ENCODE assay signal across 1 cellular context in the genomic region with DNA sequence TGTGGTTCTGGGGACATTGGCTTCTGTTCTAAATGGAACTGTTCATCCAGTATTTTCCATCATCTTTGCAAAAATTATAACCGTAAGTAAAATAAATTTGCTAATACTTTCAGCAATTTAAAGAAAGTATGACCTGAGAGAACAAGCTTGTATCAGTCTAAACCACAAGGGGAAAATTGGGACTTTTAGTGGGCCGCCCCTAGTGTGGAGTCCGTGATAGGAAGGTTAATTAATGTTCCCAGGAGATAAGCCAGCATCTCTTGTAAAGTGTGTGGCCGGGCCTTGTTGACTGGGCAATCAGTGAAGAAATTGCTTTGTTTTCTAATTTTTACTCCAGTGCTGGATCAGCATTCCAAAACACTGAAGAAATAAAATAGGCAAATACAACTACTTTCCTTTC.
TF ChIP-seq lines count a peak whose summit lies in the region.

No MANE protein-coding gene starts in this region.

TF ChIP-seq in K562, 482 proteins besides CTCF, POLR2A, EP300 and RAD21 (continued from another document):
- TF ChIP-seq, protein P1, sequence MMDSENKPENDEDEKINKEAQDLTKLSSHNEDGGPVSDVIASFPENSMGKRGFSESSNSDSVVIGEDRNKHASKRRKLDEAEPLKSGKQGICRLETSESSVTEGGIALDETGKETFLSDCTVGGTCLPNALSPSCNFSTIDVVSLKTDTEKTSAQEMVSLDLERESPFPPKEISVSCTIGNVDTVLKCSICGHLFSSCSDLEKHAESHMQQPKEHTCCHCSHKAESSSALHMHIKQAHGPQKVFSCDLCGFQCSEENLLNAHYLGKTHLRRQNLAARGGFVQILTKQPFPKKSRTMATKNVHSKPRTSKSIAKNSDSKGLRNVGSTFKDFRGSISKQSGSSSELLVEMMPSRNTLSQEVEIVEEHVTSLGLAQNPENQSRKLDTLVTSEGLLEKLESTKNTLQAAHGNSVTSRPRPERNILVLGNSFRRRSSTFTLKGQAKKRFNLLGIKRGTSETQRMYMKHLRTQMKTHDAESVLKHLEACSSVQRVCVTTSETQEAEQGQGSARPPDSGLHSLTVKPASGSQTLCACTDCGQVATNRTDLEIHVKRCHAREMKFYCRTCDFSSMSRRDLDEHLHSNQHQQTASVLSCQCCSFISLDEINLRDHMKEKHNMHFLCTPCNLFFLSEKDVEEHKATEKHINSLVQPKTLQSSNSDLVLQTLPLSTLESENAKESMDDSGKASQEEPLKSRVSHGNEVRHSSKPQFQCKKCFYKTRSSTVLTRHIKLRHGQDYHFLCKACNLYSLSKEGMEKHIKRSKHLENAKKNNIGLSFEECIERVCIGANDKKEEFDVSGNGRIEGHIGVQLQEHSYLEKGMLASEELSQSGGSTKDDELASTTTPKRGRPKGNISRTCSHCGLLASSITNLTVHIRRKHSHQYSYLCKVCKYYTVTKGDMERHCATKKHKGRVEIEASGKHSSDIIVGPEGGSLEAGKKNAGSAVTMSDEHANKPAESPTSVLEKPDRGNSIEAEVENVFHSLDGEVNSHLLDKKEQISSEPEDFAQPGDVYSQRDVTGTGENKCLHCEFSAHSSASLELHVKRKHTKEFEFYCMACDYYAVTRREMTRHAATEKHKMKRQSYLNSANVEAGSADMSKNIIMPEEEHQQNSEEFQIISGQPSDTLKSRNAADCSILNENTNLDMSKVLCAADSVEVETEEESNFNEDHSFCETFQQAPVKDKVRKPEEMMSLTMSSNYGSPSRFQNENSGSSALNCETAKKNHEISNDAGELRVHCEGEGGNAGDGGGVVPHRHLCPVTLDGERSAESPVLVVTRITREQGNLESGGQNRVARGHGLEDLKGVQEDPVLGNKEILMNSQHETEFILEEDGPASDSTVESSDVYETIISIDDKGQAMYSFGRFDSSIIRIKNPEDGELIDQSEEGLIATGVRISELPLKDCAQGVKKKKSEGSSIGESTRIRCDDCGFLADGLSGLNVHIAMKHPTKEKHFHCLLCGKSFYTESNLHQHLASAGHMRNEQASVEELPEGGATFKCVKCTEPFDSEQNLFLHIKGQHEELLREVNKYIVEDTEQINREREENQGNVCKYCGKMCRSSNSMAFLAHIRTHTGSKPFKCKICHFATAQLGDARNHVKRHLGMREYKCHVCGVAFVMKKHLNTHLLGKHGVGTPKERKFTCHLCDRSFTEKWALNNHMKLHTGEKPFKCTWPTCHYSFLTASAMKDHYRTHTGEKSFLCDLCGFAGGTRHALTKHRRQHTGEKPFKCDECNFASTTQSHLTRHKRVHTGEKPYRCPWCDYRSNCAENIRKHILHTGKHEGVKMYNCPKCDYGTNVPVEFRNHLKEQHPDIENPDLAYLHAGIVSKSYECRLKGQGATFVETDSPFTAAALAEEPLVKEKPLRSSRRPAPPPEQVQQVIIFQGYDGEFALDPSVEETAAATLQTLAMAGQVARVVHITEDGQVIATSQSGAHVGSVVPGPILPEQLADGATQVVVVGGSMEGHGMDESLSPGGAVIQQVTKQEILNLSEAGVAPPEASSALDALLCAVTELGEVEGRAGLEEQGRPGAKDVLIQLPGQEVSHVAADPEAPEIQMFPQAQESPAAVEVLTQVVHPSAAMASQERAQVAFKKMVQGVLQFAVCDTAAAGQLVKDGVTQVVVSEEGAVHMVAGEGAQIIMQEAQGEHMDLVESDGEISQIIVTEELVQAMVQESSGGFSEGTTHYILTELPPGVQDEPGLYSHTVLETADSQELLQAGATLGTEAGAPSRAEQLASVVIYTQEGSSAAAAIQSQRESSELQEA (IDR thresholded peaks at IDR 0.05; ENCODE audit: low read depth), result no peak
- TF ChIP-seq PRMT5 (CRISPR knock-in tag; IDR thresholded peaks at IDR 0.05), result no peak
- TF ChIP-seq DNMT1 (IDR thresholded peaks at IDR 0.05), result no peak
- no peak for TF ChIP-seq SRSF3 (IDR thresholded peaks at IDR 0.05; ENCODE audit: insufficient read depth, low read length)
- no peak for TF ChIP-seq ZNF324 (CRISPR knock-in tag; IDR thresholded peaks at IDR 0.05)
- TF ChIP-seq CC2D1A (IDR thresholded peaks at IDR 0.05), result 0 out of 2 replicates have a peak, but pooled peaks have one; percentile 17
- TF ChIP-seq SRSF9 (IDR thresholded peaks at IDR 0.05; ENCODE audit: borderline replicate concordance, low read depth, low read length), result no peak
- no peak for TF ChIP-seq ZNF583 (CRISPR knock-in tag; IDR thresholded peaks at IDR 0.05)
- TF ChIP-seq MBD2 (IDR thresholded peaks at IDR 0.05; ENCODE audit: borderline replicate concordance, low read depth), result 0 out of 2 replicates have a peak, but pooled peaks have one; percentile 20
- TF ChIP-seq, protein P2, sequence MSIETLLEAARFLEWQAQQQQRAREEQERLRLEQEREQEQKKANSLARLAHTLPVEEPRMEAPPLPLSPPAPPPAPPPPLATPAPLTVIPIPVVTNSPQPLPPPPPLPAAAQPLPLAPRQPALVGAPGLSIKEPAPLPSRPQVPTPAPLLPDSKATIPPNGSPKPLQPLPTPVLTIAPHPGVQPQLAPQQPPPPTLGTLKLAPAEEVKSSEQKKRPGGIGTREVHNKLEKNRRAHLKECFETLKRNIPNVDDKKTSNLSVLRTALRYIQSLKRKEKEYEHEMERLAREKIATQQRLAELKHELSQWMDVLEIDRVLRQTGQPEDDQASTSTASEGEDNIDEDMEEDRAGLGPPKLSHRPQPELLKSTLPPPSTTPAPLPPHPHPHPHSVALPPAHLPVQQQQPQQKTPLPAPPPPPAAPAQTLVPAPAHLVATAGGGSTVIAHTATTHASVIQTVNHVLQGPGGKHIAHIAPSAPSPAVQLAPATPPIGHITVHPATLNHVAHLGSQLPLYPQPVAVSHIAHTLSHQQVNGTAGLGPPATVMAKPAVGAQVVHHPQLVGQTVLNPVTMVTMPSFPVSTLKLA (conservative IDR thresholded peaks at IDR 0.05), result no peak
- no peak for TF ChIP-seq FUS (optimal IDR thresholded peaks at IDR 0.05; ENCODE audit: low read depth, low read length)
- TF ChIP-seq ZNF584 (CRISPR knock-in tag; IDR thresholded peaks at IDR 0.05; ENCODE audit: low read depth), result no peak
- peak; percentile 89 for TF ChIP-seq ARID1B (IDR thresholded peaks at IDR 0.05)
- no peak for TF ChIP-seq ZNF224 (CRISPR knock-in tag; IDR thresholded peaks at IDR 0.05)
- peak; percentile 65 for TF ChIP-seq MTA2 (IDR thresholded peaks at IDR 0.05; ENCODE audit: low read depth)
- no peak for TF ChIP-seq ZNF146 (CRISPR knock-in tag; IDR thresholded peaks at IDR 0.05; ENCODE audit: unreplicated experiment)
- no peak for TF ChIP-seq HNRNPLL (IDR thresholded peaks at IDR 0.05; ENCODE audit: low read depth, low read length, poor library complexity, severe bottlenecking)
- TF ChIP-seq ZNF79 (CRISPR knock-in tag; IDR thresholded peaks at IDR 0.05; ENCODE audit: low read depth), result no peak
